8 cellular contexts compared by ENCODE assay signal in genomic region chr20:36463212-36464061, GRCh38.
A peak's percentile ranks its signal among the peaks of the same experiment; 100 is the strongest.
DNase-seq lines count a peak whose midpoint lies in the region; ATAC-seq, FAIRE-seq and TF ChIP-seq lines count a peak whose summit lies in the region.

No MANE protein-coding gene starts in this region.

- H3K4me3 ChIP-seq in A549 (peak overlapping the region; percentile 98), HUES64 (ENCODE audit: low read length) (peak overlapping the region; percentile 84), muscle layer of duodenum (ENCODE audit: low read depth in 1 of 2, low read length in 2 of 2) (peak overlapping the region; percentile 79 to 95)

- DNase-seq in A549 (ENCODE audit: low read depth in 1 of 2, low spot score in 1 of 2) (no peak), caudate nucleus (lab: John Stamatoyannopoulos, UW) (no peak), superior temporal gyrus (ENCODE audit: extremely low spot score) (no peak), NCI-H524 (lab: John Stamatoyannopoulos, UW) (no peak), HuH-7 (ENCODE audit: low spot score) (no peak)
- DNase-seq in activated effector memory CD4-positive, alpha-beta T cell treated with anti-CD3 and anti-CD28 coated beads, Interleukin-2, amount 50 U/mL, for 16 hours, result no peak

- WGBS in A549 (ENCODE audit: missing lambda C conversion rate), result 47% methylated on average over 10 of the region's 10 CpGs
- 73% methylated on average over 10 of the region's 10 CpGs for WGBS in HUES64

- H3K36me3 ChIP-seq in HUES64 (ENCODE audit: insufficient read depth, low read length) (peaks cover 8% of the 10 kb centered on the region; the same call in 1 of the 2 replicates), muscle layer of duodenum (ENCODE audit: control insufficient read depth in 1 of 2, insufficient read depth in 2 of 2, low read length in 2 of 2) (peaks cover 0 to 13% of the 10 kb centered on the region in 2 donors)

- POLR2A ChIA-PET in A549 (lab: Yijun Ruan, JAX), result interaction anchor here (1.0 kb wide), 1 partner anchor 10 kb away, joined by 4 read pairs; no protein-coding TSS in a partner anchor

- no peak for ATAC-seq in A549

- no peak for TF ChIP-seq EP300 in A549 (IDR thresholded peaks at IDR 0.05)

- TF ChIP-seq CTCF in A549 (IDR thresholded peaks at IDR 0.05), result no peak

- TF ChIP-seq RAD21 in A549 (conservative IDR thresholded peaks at IDR 0.05 in 1 of 2, IDR thresholded peaks at IDR 0.05 in 1 of 2), result no peak

- H3K4me1 ChIP-seq in A549 (peaks cover 61% of the 10 kb centered on the region), HUES64 (ENCODE audit: insufficient read depth, low read length) (peaks cover 28% of the 10 kb centered on the region), muscle layer of duodenum (ENCODE audit: control insufficient read depth in 1 of 2, insufficient read depth in 2 of 2, low read length in 2 of 2) (peaks cover 36 to 59% of the 10 kb centered on the region in 2 donors)

- CTCF ChIA-PET in A549 (lab: Yijun Ruan, JAX), result interaction anchor here (0.8 to 1.7 kb wide), 6 partner anchors 9 to 510 kb away, joined by 3 to 7 read pairs (median 4); partner anchors contain the start of gene SCAND1

- no peak for TF ChIP-seq POLR2A in A549 (IDR thresholded peaks at IDR 0.05; ENCODE audit: low read length)

- peak overlapping the region; percentile 100 for H3K4me2 ChIP-seq in A549

- H3K27me3 ChIP-seq in HUES64 (ENCODE audit: insufficient read depth, low read length), result no peaks in the 10 kb centered on the region
- H3K27me3 ChIP-seq in muscle layer of duodenum (ENCODE audit: low read depth, low read length), result no peaks in the 10 kb centered on the region

- peak overlapping the region; percentile 95 to 99 for H3K27ac ChIP-seq in A549
- no peak overlapping the region for H3K27ac ChIP-seq in HUES64 (ENCODE audit: low read depth, low read length)
- H3K27ac ChIP-seq in caudate nucleus (ENCODE audit: low read depth, low read length), result peak overlapping the region; percentile 89
- H3K27ac ChIP-seq in muscle layer of duodenum (ENCODE audit: low read length), result peak overlapping the region; percentile 97

- no peaks in the 10 kb centered on the region for H3K9me3 ChIP-seq in A549
- no peaks in the 10 kb centered on the region for H3K9me3 ChIP-seq in HUES64 (ENCODE audit: insufficient read depth, low read depth, low read length)
- no peaks in the 10 kb centered on the region for H3K9me3 ChIP-seq in muscle layer of duodenum (ENCODE audit: control insufficient read depth in 1 of 2, low read length in 2 of 2)

- no peak overlapping the region for H3K9ac ChIP-seq in HUES64 (ENCODE audit: low read depth, low read length)

- no peak for FAIRE-seq in A549 (lab: Jason Lieb, UNC)

TF ChIP-seq in A549, 52 proteins besides CTCF, POLR2A, EP300 and RAD21:
- TF ChIP-seq MAFK (IDR thresholded peaks at IDR 0.05; ENCODE audit: partially characterized antibody), result no peak
- TF ChIP-seq HDAC2 (IDR thresholded peaks at IDR 0.05), result no peak
- no peak for TF ChIP-seq RCOR1 (IDR thresholded peaks at IDR 0.05; ENCODE audit: low read depth, low read length)
- no peak for TF ChIP-seq TP53 (CRISPR knock-in tag; IDR thresholded peaks at IDR 0.05)
- no peak for TF ChIP-seq RNF2 (IDR thresholded peaks at IDR 0.05; ENCODE audit: borderline replicate concordance, low read depth)
- TF ChIP-seq RFX5 (IDR thresholded peaks at IDR 0.05), result no peak
